ENCODE assay signal across 23 cellular contexts in genomic region chr2:85161626-85161960, GRCh38. TPM values are rescaled to one million over a fixed set of nuclear protein-coding genes. Genes with fewer than 3 reads are reported as not detected.
DNase-seq lines count a peak whose midpoint lies in the region; ATAC-seq and TF ChIP-seq lines count a peak whose summit lies in the region.
"Had no signal": no experiment of that assay in that cellular context is flagged by ENCODE, and none has a peak within 500 bp of the region (broad histone marks: within the 10 kb centered on the region; RNA-seq: fewer than 3 reads in every experiment).

No MANE protein-coding gene starts in this region.

- WGBS in upper lobe of left lung, 2 donors, result 63 to 81% methylated on average over 4 to 5 of the region's 5 CpGs
- WGBS in esophagus squamous epithelium, 2 donors, result 52 to 83% methylated on average over 2 to 5 of the region's 5 CpGs

- no peak for TF ChIP-seq CTCF in right atrium auricular region (IDR thresholded peaks at IDR 0.05)
- no peak for TF ChIP-seq CTCF in upper lobe of left lung (IDR thresholded peaks at IDR 0.05)
- no peak for TF ChIP-seq CTCF in esophagus squamous epithelium (IDR thresholded peaks at IDR 0.05)

- TF ChIP-seq POLR2A in upper lobe of left lung (IDR thresholded peaks at IDR 0.05) (no peak), esophagus squamous epithelium (IDR thresholded peaks at IDR 0.05) (no peak)

- H3K4me1 ChIP-seq in right atrium auricular region, result peaks cover 0 to 87% of the 10 kb centered on the region in 2 donors
- H3K4me1 ChIP-seq in SJCRH30, result peaks cover 39% of the 10 kb centered on the region
- peaks cover 28 to 74% (median 68%) of the 10 kb centered on the region in 4 donors for H3K4me1 ChIP-seq in upper lobe of left lung
- peaks cover 0 to 78% (median 19%) of the 10 kb centered on the region in 3 donors for H3K4me1 ChIP-seq in esophagus squamous epithelium

- H3K27me3 ChIP-seq in right atrium auricular region (no peaks in the 10 kb centered on the region), SJCRH30 (no peaks in the 10 kb centered on the region), upper lobe of left lung (no peaks in the 10 kb centered on the region), esophagus squamous epithelium (no peaks in the 10 kb centered on the region)
- H3K27me3 ChIP-seq: body of pancreas, heart right ventricle, tibial artery had no signal

- DNase-seq in cardiac septum (ENCODE audit: low spot score) (peak; percentile 72), right atrium auricular region (ENCODE audit: low spot score) (no peak), SJCRH30 (peak; percentile 46 to 53), hepatic stellate cell (ENCODE audit: low spot score) (peak; percentile 55), upper lobe of left lung (peak in 1 of 2 donors; percentile 36), esophagus squamous epithelium (lab: John Stamatoyannopoulos, UW) (no peak)
- DNase-seq in activated CD4-positive, CD25-positive, alpha-beta regulatory T cell (lab: John Stamatoyannopoulos, UW), result no peak
- DNase-seq: activated naive CD4-positive, alpha-beta T cell treated with Interleukin-2 at 50 U/mL for 16 hours; body of pancreas; dermis blood vessel endothelial cell; DMS53; erythroblast; heart right ventricle; NCI-H1417 treated with DMSO at 0.1 percent for 48 hours; occipital lobe; SHP77 treated with DMSO at 0.1 percent for 48 hours; stimulated activated CD4-positive, alpha-beta T cell treated with anti-CD3 and anti-CD28 coated beads, Interleukin-4, amount 100 ng/mL, for 1 hour; stimulated activated CD8-positive, alpha-beta memory T cell treated with anti-CD3 and anti-CD28 coated beads, Interleukin-4, amount 100 ng/mL, for 48 hours had no signal

- no peak for TF ChIP-seq EP300 in upper lobe of left lung (IDR thresholded peaks at IDR 0.05)

- H3K36me3 ChIP-seq in right atrium auricular region (no peaks in the 10 kb centered on the region), SJCRH30 (peaks cover 2% of the 10 kb centered on the region; the same call in 1 of the 2 replicates), upper lobe of left lung (no peaks in the 10 kb centered on the region), esophagus squamous epithelium (no peaks in the 10 kb centered on the region)
- H3K36me3 ChIP-seq: heart right ventricle, tibial artery had no signal

- H3K27ac ChIP-seq in right atrium auricular region (no peak overlapping the region), SJCRH30 (no peak overlapping the region), upper lobe of left lung (peak overlapping the region in 3 of 4 donors; percentile 14 to 49 (median 31)), esophagus squamous epithelium (no peak overlapping the region)
- H3K27ac ChIP-seq: 22Rv1, body of pancreas, KMS-11 had no signal

- ATAC-seq in upper lobe of left lung (ENCODE audit: low FRiP score in 2 of 2) (peak; percentile 2 to 17), GM21423 (IDR thresholded peaks at IDR 0.05; ENCODE audit: unreplicated experiment) (no peak)
- ATAC-seq: body of pancreas had no signal

- no peaks in the 10 kb centered on the region for H3K9me3 ChIP-seq in right atrium auricular region
- no peaks in the 10 kb centered on the region for H3K9me3 ChIP-seq in SJCRH30 (replicated peaks)
- H3K9me3 ChIP-seq in upper lobe of left lung, result no peaks in the 10 kb centered on the region
- H3K9me3 ChIP-seq in esophagus squamous epithelium, result no peaks in the 10 kb centered on the region
- H3K9me3 ChIP-seq: body of pancreas, heart right ventricle, tibial artery had no signal

- intact Hi-C loops in cardiac septum (cut with DNase I), result no loop called here
- intact Hi-C loops in esophagus squamous epithelium (cut with DNase I), result no loop called here

- H3K4me3 ChIP-seq in right atrium auricular region (no peak overlapping the region), SJCRH30 (no peak overlapping the region), upper lobe of left lung (no peak overlapping the region), esophagus squamous epithelium (no peak overlapping the region)
- H3K4me3 ChIP-seq: body of pancreas, heart right ventricle, tibial artery had no signal

RNA-seq across cellular contexts. Expression of gene TCF7L1, which starts 28.4 kb away (rescaled TPM):
- total RNA-seq in cardiac septum, result 6.0 TPM
- 1 to 10 TPM; 3.1 to 4.0 TPM for total RNA-seq in right atrium auricular region
- total RNA-seq in SJCRH30 (2014; rRNA removed; shearing (Covaris generic)), result 8.5 and 9.2 TPM in 2 replicates
- 10 to 100 TPM in 4 of 6 donors, 1 to 10 TPM in 2; 7.3 to 18.4 (median 11.2) TPM for total RNA-seq in upper lobe of left lung
- total RNA-seq in esophagus squamous epithelium, result 1 to 10 TPM in 2 of 4 donors, under 1 TPM in 2; 0.29 to 4.0 (median 1.3) TPM
- total RNA-seq: T-helper 2 cell treated with Interferon-gamma antibody and Interleukin-4, amounts not matched to agents 100 ng/mL and 5 ng/mL, for 36 hours had no signal

Comparison
In these comparisons a context has a peak if more than half of its experiments do, and no peak if none do; other contexts are left out.
1. DNase-seq: peak in cardiac septum (single experiment), SJCRH30 (2 of 2) and hepatic stellate cell (single experiment); none in right atrium auricular region (single experiment), esophagus squamous epithelium (single experiment) and activated CD4-positive, CD25-positive, alpha-beta regulatory T cell (0 of 4).
2. H3K27ac ChIP-seq: peak in upper lobe of left lung (3 of 4); none in right atrium auricular region (0 of 2), SJCRH30 (single experiment) and esophagus squamous epithelium (0 of 4).